10 cellular contexts compared by ENCODE assay signal in the genomic region with DNA sequence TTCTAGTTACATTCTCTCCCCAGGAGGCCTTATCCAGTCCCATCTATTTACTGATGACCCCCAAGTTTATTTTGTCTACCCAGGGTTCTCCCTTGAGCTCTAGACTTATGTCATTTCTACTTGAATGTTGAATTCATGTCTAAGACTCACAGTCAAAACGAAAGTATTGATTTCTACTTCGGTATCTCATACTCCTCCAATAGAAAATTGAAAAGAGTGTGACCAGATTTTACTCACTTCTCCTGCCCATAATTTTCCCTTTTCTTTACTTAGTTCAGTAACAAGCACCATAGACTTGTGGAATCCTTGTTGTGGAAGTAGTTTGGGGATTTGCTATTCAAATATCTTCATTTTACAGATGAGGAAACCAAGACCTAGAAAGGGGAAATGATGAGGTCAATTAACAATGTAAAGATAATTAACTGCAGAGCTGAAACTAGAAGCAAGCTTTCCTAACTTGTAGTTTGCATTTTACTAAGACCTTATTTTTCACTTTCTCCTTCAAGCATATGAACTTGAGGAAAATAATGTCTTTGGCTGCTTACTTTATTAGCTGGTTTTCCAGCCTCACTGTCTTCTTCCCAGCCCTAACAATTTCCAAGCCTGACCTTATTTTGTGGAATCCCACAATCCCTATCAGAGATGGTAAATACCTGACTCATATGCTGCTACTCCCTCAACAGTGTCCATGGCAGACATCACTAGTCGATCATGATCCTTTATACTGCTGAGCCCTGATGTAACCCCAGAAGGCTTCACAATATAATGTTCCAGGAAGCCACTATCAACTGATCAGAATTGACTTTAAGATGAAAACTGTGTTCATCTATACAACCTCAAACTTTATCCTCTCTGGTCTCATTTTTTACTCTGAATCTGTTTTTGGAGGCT.
A peak's percentile ranks its signal among the peaks of the same experiment; 100 is the strongest.
DNase-seq lines count a peak whose midpoint lies in the region; ATAC-seq and FAIRE-seq lines count a peak whose summit lies in the region.
"Had no signal": no experiment of that assay in that cellular context is flagged by ENCODE, and none has a peak within 500 bp of the region (broad histone marks: within the 10 kb centered on the region; RNA-seq: fewer than 3 reads in every experiment).

No MANE protein-coding gene starts in this region.

- no peaks in the 10 kb centered on the region for H3K4me1 ChIP-seq in small intestine (ENCODE audit: control insufficient read depth in 2 of 2, insufficient read depth in 1 of 2, low read depth in 1 of 2, low read length in 1 of 2)
- H3K4me1 ChIP-seq: body of pancreas had no signal

- H3K4me3 ChIP-seq in small intestine (ENCODE audit: low read depth in 1 of 2, low read length in 2 of 2) = no peak overlapping the region
- H3K4me3 ChIP-seq: body of pancreas had no signal

- peak; percentile 38 for DNase-seq in myocyte (ENCODE audit: low read depth)
- no peak for DNase-seq in small intestine
- DNase-seq in stimulated activated CD4-positive, alpha-beta T cell treated with anti-CD3 and anti-CD28 coated beads, Interleukin-2, amount 100 ng/mL, for 24 hours = no peak
- no peak for DNase-seq in NCI-H2196 (lab: John Stamatoyannopoulos, UW; ENCODE audit: unreplicated experiment)
- DNase-seq: body of pancreas, left ventricle myocardium superior, NCI-H2081 treated with DMSO at 0.1 percent for 48 hours had no signal

- no peak for FAIRE-seq in small intestine (lab: Jason Lieb, UNC)

- H3K27me3 ChIP-seq in small intestine (ENCODE audit: control insufficient read depth in 2 of 2, insufficient read depth in 2 of 2, low read length in 2 of 2) = no peaks in the 10 kb centered on the region
- H3K27me3 ChIP-seq: body of pancreas had no signal

- H3K36me3 ChIP-seq in small intestine (ENCODE audit: control insufficient read depth in 2 of 2, insufficient read depth in 2 of 2, low read length in 2 of 2) = no peaks in the 10 kb centered on the region

- peak; percentile 77 for ATAC-seq in GM19023 (IDR thresholded peaks at IDR 0.05; ENCODE audit: unreplicated experiment)
- peak; percentile 84 for ATAC-seq in GM21786 (IDR thresholded peaks at IDR 0.05; ENCODE audit: unreplicated experiment)
- ATAC-seq in HG03342 (IDR thresholded peaks at IDR 0.05; ENCODE audit: unreplicated experiment) = peak; percentile 93
- ATAC-seq: body of pancreas, left ventricle myocardium superior had no signal

- H3K9me3 ChIP-seq in small intestine (ENCODE audit: control insufficient read depth, low read depth) = no peaks in the 10 kb centered on the region
- H3K9me3 ChIP-seq: body of pancreas had no signal

- no peak overlapping the region for H3K27ac ChIP-seq in small intestine (ENCODE audit: low read depth in 1 of 2, low read length in 1 of 2)
- H3K27ac ChIP-seq: body of pancreas had no signal

- 70 to 82% (median 77%) methylated on average over 3 of the region's 3 CpGs for WGBS in small intestine, 3 donors
